ENCODE assay signal across 8 cellular contexts in the genomic region with DNA sequence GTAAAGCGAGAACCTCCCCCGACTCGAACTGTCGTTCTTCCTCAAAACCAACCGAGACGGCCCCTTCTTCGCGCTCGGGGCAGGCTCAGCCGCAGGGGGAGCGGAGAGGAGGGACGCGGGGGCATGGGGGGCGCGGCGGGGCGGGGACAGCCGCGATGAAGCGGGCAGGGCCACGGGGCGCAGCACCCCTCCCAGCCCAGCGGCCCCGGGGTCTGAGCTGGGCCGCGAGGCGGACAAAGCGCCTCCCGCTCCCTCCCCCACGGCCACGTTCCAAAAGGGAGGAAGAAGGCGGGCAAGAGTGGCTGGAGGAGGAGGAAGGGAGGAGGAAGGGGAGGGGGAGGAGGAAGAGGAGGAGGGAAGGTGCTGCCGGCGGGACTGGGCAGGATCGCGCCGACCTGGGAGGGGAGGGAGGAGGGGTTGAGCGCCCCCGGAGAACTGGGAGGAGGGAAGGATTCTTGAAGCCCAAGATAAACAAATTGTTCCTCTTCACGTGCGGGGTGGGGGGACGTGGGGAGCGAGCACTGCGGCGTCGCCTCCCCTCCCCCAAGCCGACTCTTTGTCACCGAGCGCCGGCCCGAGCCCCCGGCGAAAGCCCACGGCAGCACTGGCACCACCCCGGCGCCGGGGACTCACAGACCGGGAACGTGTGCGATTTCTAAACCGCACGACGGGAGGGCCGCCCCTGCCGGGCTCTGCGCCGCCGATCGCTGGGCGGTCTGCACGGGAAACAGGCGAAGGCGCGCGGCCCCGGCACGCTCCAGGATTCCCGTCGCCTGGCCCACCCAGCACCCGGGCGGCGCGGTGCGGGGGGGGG. TPM values are rescaled to one million over a fixed set of nuclear protein-coding genes. Genes with fewer than 3 reads are reported as not detected.
DNase-seq lines count a peak whose midpoint lies in the region; ATAC-seq and TF ChIP-seq lines count a peak whose summit lies in the region.

No MANE protein-coding gene starts in this region.

- H3K27ac ChIP-seq in HUES48 (ENCODE audit: low read depth, low read length), result peak overlapping the region; percentile 99

- intact Hi-C loops in lower leg skin (cut with DNase I; ENCODE audit: low total_unique reads), result loop anchor here (5.0 to 10.0 kb wide), 2 partner anchors 94 to 419 kb away; no protein-coding TSS in a partner anchor

- H3K36me3 ChIP-seq in HUES48 (ENCODE audit: control insufficient read depth, insufficient read depth, low read length), result no peaks in the 10 kb centered on the region
- H3K36me3 ChIP-seq in NT2/D1 (ENCODE audit: insufficient read depth, insufficient read length, low read length), result no peaks in the 10 kb centered on the region

- no peak for TF ChIP-seq CTCF in lower leg skin (IDR thresholded peaks at IDR 0.05)

- DNase-seq in DMS114 treated with DMSO at 0.1 percent for 48 hours (lab: John Stamatoyannopoulos, UW; ENCODE audit: unreplicated experiment) (peak; percentile 9), NT2/D1 (ENCODE audit: low read depth, low spot score) (peak; percentile 66), lower leg skin (ENCODE audit: low spot score in 2 of 2) (peak; percentile 87 to 97)
- peak in 2 of 3 experiments; percentile 36 to 41 for DNase-seq in activated CD8-positive, alpha-beta memory T cell treated with anti-CD3 and anti-CD28 coated beads for 48 hours (ENCODE audit: low read depth in 2 of 3, low spot score in 2 of 3)
- DNase-seq in effector CD8-positive, alpha-beta T cell (lab: John Stamatoyannopoulos, UW), result peak; percentile 55
- DNase-seq in stimulated activated CD4-positive, alpha-beta T cell treated with anti-CD3 and anti-CD28 coated beads, TNF-alpha, amount 100 ng/mL, for 1 hour (ENCODE audit: low read depth in 3 of 3, low spot score in 1 of 3), result peak in 2 of 3 donors; percentile 15 to 58

- H3K4me3 ChIP-seq in HUES48 (ENCODE audit: low read depth, low read length) (peak overlapping the region; percentile 77), NT2/D1 (ENCODE audit: insufficient read length, low read depth) (peak overlapping the region; percentile 71), lower leg skin (ENCODE audit: low read depth, poor library complexity, severe bottlenecking) (peak overlapping the region; percentile 77)

- H3K9ac ChIP-seq in HUES48 (ENCODE audit: low read depth, low read length) (peak overlapping the region; percentile 82), NT2/D1 (ENCODE audit: insufficient read length, low read depth) (peak overlapping the region; percentile 79)

- H3K4me1 ChIP-seq in HUES48 (ENCODE audit: control insufficient read depth, insufficient read depth, low read length) (peaks cover 29% of the 10 kb centered on the region), NT2/D1 (ENCODE audit: insufficient read depth, insufficient read length) (no peaks in the 10 kb centered on the region)

- peaks cover 10% of the 10 kb centered on the region for H3K27me3 ChIP-seq in HUES48 (ENCODE audit: control insufficient read depth, insufficient read depth, low read length)
- peaks cover 17% of the 10 kb centered on the region for H3K27me3 ChIP-seq in NT2/D1 (ENCODE audit: insufficient read depth, insufficient read length)

- 0 to 1% methylated on average over 52 to 78 of the region's 84 CpGs for WGBS in lower leg skin, 2 donors

- H3K9me3 ChIP-seq in HUES48 (ENCODE audit: control insufficient read depth, insufficient read depth, low read length) (no peaks in the 10 kb centered on the region), NT2/D1 (ENCODE audit: insufficient read depth, low read length) (no peaks in the 10 kb centered on the region)

- no peak for TF ChIP-seq POLR2A in lower leg skin (IDR thresholded peaks at IDR 0.05)

- no peak for ATAC-seq in HG02938 (IDR thresholded peaks at IDR 0.05; ENCODE audit: unreplicated experiment)

RNA-seq across cellular contexts. Expression of a gene that starts 2.9 kb away (rescaled TPM):
- 10 to 100 TPM; 21.2 to 28.4 (median 22.1) TPM for total RNA-seq in lower leg skin

Comparison
In these comparisons a context has a peak if more than half of its experiments do, and no peak if none do; other contexts are left out.
1. DNase-seq: peak in every context shown above with its lines; median percentile 92 in lower leg skin; 66 in NT2/D1; 55 in effector CD8-positive, alpha-beta T cell; 38 in activated CD8-positive, alpha-beta memory T cell treated with anti-CD3 and anti-CD28 coated beads for 48 hours; 36 in stimulated activated CD4-positive, alpha-beta T cell treated with anti-CD3 and anti-CD28 coated beads, TNF-alpha, amount 100 ng/mL, for 1 hour; 9 in DMS114 treated with DMSO at 0.1 percent for 48 hours.